ENCODE assay signal across 1 cellular context in the genomic region with DNA sequence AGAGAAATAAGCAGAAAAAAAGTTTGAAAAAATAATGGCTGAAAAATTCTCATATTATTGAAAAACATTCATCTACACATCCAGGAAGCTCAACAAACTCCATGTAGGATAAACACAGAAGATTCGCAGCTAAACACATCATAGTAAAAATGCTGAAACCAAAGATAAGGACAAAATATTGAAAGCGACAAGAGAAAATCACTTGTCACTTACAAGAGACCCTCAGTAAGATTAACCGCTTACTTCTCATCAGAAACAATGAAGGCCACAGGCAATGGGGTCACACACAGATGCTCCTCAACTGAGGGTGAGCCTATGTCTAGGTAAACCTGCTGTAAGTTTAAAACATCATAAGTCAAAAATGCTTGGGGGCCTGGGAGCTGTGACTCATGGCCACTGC.
A peak's percentile ranks its signal among the peaks of the same experiment; 100 is the strongest.
TF ChIP-seq lines count a peak whose summit lies in the region.

No MANE protein-coding gene starts in this region.

TF ChIP-seq in HepG2, 621 proteins besides CTCF, POLR2A, EP300 and RAD21:
- TF ChIP-seq ZFP62 (CRISPR knock-in tag; IDR thresholded peaks at IDR 0.05) (no peak), ZNF317 (CRISPR knock-in tag; IDR thresholded peaks at IDR 0.05) (peak; percentile 99), JDP2 (CRISPR knock-in tag; IDR thresholded peaks at IDR 0.05; ENCODE audit: borderline replicate concordance) (no peak)
